17 cellular contexts compared by ENCODE assay signal in the genomic region with DNA sequence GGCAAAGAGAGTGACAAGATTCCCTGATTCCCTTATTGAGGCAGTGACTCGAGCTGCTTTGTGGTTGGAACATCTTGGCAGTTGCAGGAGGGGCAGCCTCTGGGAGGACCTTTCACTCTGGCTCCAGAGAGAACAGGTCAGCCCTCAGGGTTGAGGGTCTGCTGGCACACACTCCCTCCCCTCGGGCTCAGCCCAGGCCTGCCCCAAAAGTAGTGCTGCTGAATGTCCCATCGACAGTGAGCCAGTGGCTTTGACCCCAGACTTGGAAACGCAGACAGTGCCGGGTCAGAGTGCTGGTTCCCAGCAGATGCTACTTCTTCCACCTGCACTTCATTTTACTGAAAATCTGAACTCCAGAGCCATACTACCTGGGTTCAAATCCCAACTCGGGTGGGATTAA. TPM values are rescaled to one million over a fixed set of nuclear protein-coding genes. Genes with fewer than 3 reads are reported as not detected.
"Had no signal": no experiment of that assay in that cellular context is flagged by ENCODE, and none has a peak within 500 bp of the region (broad histone marks: within the 10 kb centered on the region; RNA-seq: fewer than 3 reads in every experiment).

No MANE protein-coding gene starts in this region.

- H3K9me3 ChIP-seq: body of pancreas, SJCRH30, thoracic aorta had no signal

- H3K36me3 Mint-ChIP-seq: activated naive CD8-positive, alpha-beta T cell treated with anti-CD3 and anti-CD28 coated beads for 36 hours; memory B cell; naive thymus-derived CD8-positive, alpha-beta T cell had no signal

- H3K27ac ChIP-seq: body of pancreas, SJCRH30, thoracic aorta, VCaP had no signal

- H3K4me3 Mint-ChIP-seq: activated naive CD8-positive, alpha-beta T cell treated with anti-CD3 and anti-CD28 coated beads for 36 hours; activated T-helper 17 cell treated with anti-CD3 and anti-CD28 coated beads, Interleukin-2, amount 50 U/mL, for 72 hours; memory B cell; naive thymus-derived CD8-positive, alpha-beta T cell had no signal

- DNase-seq: activated CD4-positive, alpha-beta T cell treated with anti-CD3 and anti-CD28 coated beads, Interleukin-2, amount 50 U/mL, for 1 hour; activated naive CD4-positive, alpha-beta T cell; activated naive CD8-positive, alpha-beta T cell treated with anti-CD3 and anti-CD28 coated beads for 36 hours; activated T-cell treated with anti-CD3 and anti-CD28 coated beads, Interleukin-2, amount 50 U/mL, for 1 hour; body of pancreas; caudate nucleus; erythroblast; naive thymus-derived CD8-positive, alpha-beta T cell; occipital lobe; retina; SJCRH30 had no signal

- H3K27me3 ChIP-seq: body of pancreas, SJCRH30 had no signal

- ATAC-seq: activated T-helper 17 cell treated with anti-CD3 and anti-CD28 coated beads, Interleukin-2, amount 50 U/mL, for 72 hours; body of pancreas; naive thymus-derived CD8-positive, alpha-beta T cell had no signal

- H3K27ac Mint-ChIP-seq: activated naive CD8-positive, alpha-beta T cell treated with anti-CD3 and anti-CD28 coated beads for 36 hours; activated T-helper 17 cell treated with anti-CD3 and anti-CD28 coated beads, Interleukin-2, amount 50 U/mL, for 72 hours; memory B cell; naive thymus-derived CD8-positive, alpha-beta T cell had no signal

- H3K4me1 Mint-ChIP-seq: activated naive CD8-positive, alpha-beta T cell treated with anti-CD3 and anti-CD28 coated beads for 36 hours; activated T-helper 17 cell treated with anti-CD3 and anti-CD28 coated beads, Interleukin-2, amount 50 U/mL, for 72 hours; memory B cell; naive thymus-derived CD8-positive, alpha-beta T cell had no signal

- H3K9me3 Mint-ChIP-seq: activated naive CD8-positive, alpha-beta T cell treated with anti-CD3 and anti-CD28 coated beads for 36 hours; activated T-helper 17 cell treated with anti-CD3 and anti-CD28 coated beads, Interleukin-2, amount 50 U/mL, for 72 hours; memory B cell; naive thymus-derived CD8-positive, alpha-beta T cell had no signal

- H3K36me3 ChIP-seq: SJCRH30, thoracic aorta had no signal

- H3K4me3 ChIP-seq: body of pancreas, SJCRH30, thoracic aorta had no signal

- H3K4me1 ChIP-seq: body of pancreas, SJCRH30 had no signal

RNA-seq across cellular contexts. Expression of a gene that starts 25.6 kb away (rescaled TPM):
- total RNA-seq: activated naive CD8-positive, alpha-beta T cell treated with anti-CD3 and anti-CD28 coated beads for 36 hours; activated T-helper 17 cell treated with anti-CD3 and anti-CD28 coated beads, Interleukin-2, amount 50 U/mL, for 72 hours; kidney epithelial cell; naive thymus-derived CD8-positive, alpha-beta T cell; SJCRH30; T-helper 1 cell treated with Interleukin-12 subunit alpha and Interleukin-12 subunit beta and Interleukin-4 antibody, amounts not matched to agents 30 ng/mL and 1 ng/mL, for 36 hours; thoracic aorta had no signal
- polyA plus RNA-seq: naive thymus-derived CD8-positive, alpha-beta T cell had no signal
